Comparison of ENCODE assay signal across 13 cellular contexts in genomic region chr15:78210349-78210717, GRCh38. TPM values are rescaled to one million over a fixed set of nuclear protein-coding genes. Genes with fewer than 3 reads are reported as not detected.
DNase-seq lines count a peak whose midpoint lies in the region; ATAC-seq and TF ChIP-seq lines count a peak whose summit lies in the region.
"Had no signal": no experiment of that assay in that cellular context is flagged by ENCODE, and none has a peak within 500 bp of the region (broad histone marks: within the 10 kb centered on the region; RNA-seq: fewer than 3 reads in every experiment).

No MANE protein-coding gene starts in this region.

- H3K9me3 ChIP-seq in MM.1S (replicated peaks; ENCODE audit: insufficient read depth, low read length) (no peaks in the 10 kb centered on the region), skeletal muscle tissue (ENCODE audit: control insufficient read depth in 3 of 3, low read length in 3 of 3) (no peaks in the 10 kb centered on the region)
- H3K9me3 ChIP-seq: thyroid gland had no signal

- H2AFZ ChIP-seq in MM.1S (ENCODE audit: low read length): peak overlapping the region; percentile 47

- peak overlapping the region; percentile 35; the same call in 1 of the 2 replicates for H3K4me2 ChIP-seq in MM.1S (ENCODE audit: low read depth, low read length)

- DNase-seq in DMS 273 (lab: John Stamatoyannopoulos, UW; ENCODE audit: unreplicated experiment) (peak; percentile 44), DMS 273 treated with DMSO at 0.1 percent for 48 hours (lab: John Stamatoyannopoulos, UW) (no peak), MM.1S (peak; percentile 51), inferior parietal cortex (ENCODE audit: extremely low spot score) (peak; percentile 14), NCI-H187 treated with DMSO at 0.1 percent for 48 hours (lab: John Stamatoyannopoulos, UW) (no peak)
- DNase-seq in stimulated activated CD4-positive, alpha-beta T cell treated with anti-CD3 and anti-CD28 coated beads, Interleukin-4, amount 100 ng/mL, for 4 hours: no peak
- DNase-seq: 8988T; activated naive CD8-positive, alpha-beta T cell treated with anti-CD3 and anti-CD28 coated beads for 36 hours; KBM-7 had no signal

- H3K4me1 ChIP-seq in MM.1S (ENCODE audit: low read length) (peaks cover 9% of the 10 kb centered on the region), skeletal muscle tissue (ENCODE audit: control insufficient read depth in 3 of 3, insufficient read depth in 3 of 3, low read length in 3 of 3) (peaks cover 44 to 68% (median 68%) of the 10 kb centered on the region in 3 donors)

- no peaks in the 10 kb centered on the region for H3F3A ChIP-seq in MM.1S (ENCODE audit: insufficient read depth, low read length)

- H3K27me3 ChIP-seq in MM.1S (replicated peaks; ENCODE audit: insufficient read depth, low read length) (no peaks in the 10 kb centered on the region), skeletal muscle tissue (ENCODE audit: control insufficient read depth in 3 of 3, insufficient read depth in 3 of 3, low read length in 3 of 3) (no peaks in the 10 kb centered on the region)
- H3K27me3 ChIP-seq: thyroid gland had no signal

- no peak for ATAC-seq in GM18868 (IDR thresholded peaks at IDR 0.05; ENCODE audit: unreplicated experiment)

- H3K27ac ChIP-seq in MM.1S (ENCODE audit: low read length) (no peak overlapping the region; the same call in 1 of the 2 replicates), skeletal muscle tissue (ENCODE audit: low read depth, low read length) (peak overlapping the region; percentile 16)

- H3K9me2 ChIP-seq in MM.1S (replicated peaks; ENCODE audit: insufficient read depth, low read length): no peaks in the 10 kb centered on the region

- no peaks in the 10 kb centered on the region for H4K20me1 ChIP-seq in MM.1S (ENCODE audit: insufficient read depth, low read length)

- no peaks in the 10 kb centered on the region for H3K79me2 ChIP-seq in MM.1S (ENCODE audit: low read length)

- H3K4me3 ChIP-seq in MM.1S (ENCODE audit: low read length): no peak overlapping the region
- no peak overlapping the region for H3K4me3 ChIP-seq in skeletal muscle tissue (ENCODE audit: low read length in 3 of 3)
- H3K4me3 ChIP-seq: thyroid gland had no signal

- H3K9ac ChIP-seq in MM.1S (ENCODE audit: low read length): no peak overlapping the region
- H3K9ac ChIP-seq in skeletal muscle tissue (ENCODE audit: low read depth in 1 of 3, low read length in 3 of 3): no peak overlapping the region

- TF ChIP-seq CTCF in MM.1S (IDR thresholded peaks at IDR 0.05; ENCODE audit: low read length): no peak

- H3K36me3 ChIP-seq in MM.1S (replicated peaks; ENCODE audit: insufficient read depth, low read length) (no peaks in the 10 kb centered on the region), skeletal muscle tissue (ENCODE audit: control insufficient read depth in 3 of 3, insufficient read depth in 3 of 3, low read length in 3 of 3) (no peaks in the 10 kb centered on the region)
- H3K36me3 ChIP-seq: thyroid gland had no signal

RNA-seq across cellular contexts. Expression of gene ACSBG1, which starts 24.0 kb away (rescaled TPM):
- under 0.01 TPM for total RNA-seq in skeletal muscle tissue
- total RNA-seq: chondrocyte, thyroid gland had no signal

RNA-seq across cellular contexts. Expression of gene DNAJA4, which starts 54.0 kb away (rescaled TPM):
- 22.4 TPM for total RNA-seq in skeletal muscle tissue

Comparison
In these comparisons a context has a peak if more than half of its experiments do, and no peak if none do; other contexts are left out.
1. DNase-seq: peak in DMS 273 (single experiment), MM.1S (single experiment) and inferior parietal cortex (single experiment); none in DMS 273 treated with DMSO at 0.1 percent for 48 hours (single experiment), stimulated activated CD4-positive, alpha-beta T cell treated with anti-CD3 and anti-CD28 coated beads, Interleukin-4, amount 100 ng/mL, for 4 hours (0 of 2) and NCI-H187 treated with DMSO at 0.1 percent for 48 hours (single experiment).